In genomic region chr6:45562171-45562570, GRCh38 we compare ENCODE assay signal across 27 cellular contexts.
"Had no signal": no experiment of that assay in that cellular context is flagged by ENCODE, and none has a peak within 500 bp of the region (broad histone marks: within the 10 kb centered on the region; RNA-seq: fewer than 3 reads in every experiment).

No MANE protein-coding gene starts in this region.

- H3K4me3 ChIP-seq: colonic mucosa, coronary artery, dorsolateral prefrontal cortex, esophagus squamous epithelium, gastrocnemius medialis, gastroesophageal sphincter, heart left ventricle, heart right ventricle had no signal

- ATAC-seq: effector memory CD8-positive, alpha-beta T cell; esophagus mucosa; foreskin keratinocyte; gastrocnemius medialis; gastroesophageal sphincter; heart left ventricle; heart right ventricle had no signal

- DNase-seq: colonic mucosa; cortex of kidney; dermis blood vessel endothelial cell; dorsolateral prefrontal cortex; effector CD4-positive, alpha-beta T cell; effector CD8-positive, alpha-beta T cell; effector memory CD4-positive, alpha-beta T cell; effector memory CD8-positive, alpha-beta T cell; endodermal cell; erythroblast; esophagus squamous epithelium; foreskin fibroblast; foreskin keratinocyte; foreskin melanocyte; gastrocnemius medialis; glutamatergic neuron; head of caudate nucleus; heart left ventricle; heart right ventricle had no signal

- H3K27me3 ChIP-seq: colonic mucosa, dorsolateral prefrontal cortex, esophagus squamous epithelium, foreskin keratinocyte, gastrocnemius medialis, heart left ventricle, heart right ventricle had no signal

- H3K9me3 ChIP-seq: colonic mucosa, esophagus squamous epithelium, gastrocnemius medialis, gastroesophageal sphincter, heart left ventricle, heart right ventricle had no signal

- H3K27ac ChIP-seq: colonic mucosa, coronary artery, dorsolateral prefrontal cortex, epithelial cell of prostate, esophagus squamous epithelium, foreskin keratinocyte, gastrocnemius medialis, gastroesophageal sphincter, heart left ventricle, heart right ventricle had no signal

- H3K4me1 ChIP-seq: colonic mucosa, esophagus squamous epithelium, gastroesophageal sphincter had no signal

- FAIRE-seq: colon, endometrium, endothelial cell of umbilical vein, frontal cortex had no signal

- H3K36me3 ChIP-seq: colonic mucosa, esophagus squamous epithelium, gastrocnemius medialis, gastroesophageal sphincter, heart left ventricle, heart right ventricle had no signal
